In the genomic region with DNA sequence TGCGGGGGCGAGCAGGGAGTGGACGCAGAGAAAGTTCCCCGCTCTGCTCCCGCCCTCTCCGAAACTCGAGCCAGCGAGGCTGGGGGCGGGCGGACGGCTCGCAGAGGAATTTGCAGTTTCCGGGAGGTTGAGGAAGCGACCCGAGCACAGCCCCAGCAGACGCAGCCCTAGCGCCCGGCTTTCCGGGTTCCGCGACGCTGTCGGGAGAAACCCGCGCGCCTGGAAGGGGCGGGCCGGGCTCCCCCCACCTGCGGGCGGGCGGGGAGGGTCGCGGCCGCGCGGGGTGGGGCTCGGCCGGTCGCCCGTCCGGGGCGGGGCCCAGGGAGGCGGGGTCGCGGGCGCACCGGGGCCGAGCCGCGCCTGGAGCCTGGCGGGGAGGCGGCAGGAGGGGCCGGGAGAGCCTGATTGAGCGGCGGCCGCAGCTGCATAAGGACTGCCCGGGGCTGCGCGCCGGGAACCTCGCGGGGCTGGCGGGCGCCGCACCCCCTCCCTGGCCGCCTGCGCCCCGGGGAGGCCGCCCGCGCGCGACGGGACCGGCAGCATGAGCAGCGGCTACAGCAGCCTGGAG, we compare ENCODE assay signal across 8 cellular contexts. TPM values are rescaled to one million over a fixed set of nuclear protein-coding genes. Genes with fewer than 3 reads are reported as not detected.
DNase-seq lines count a peak whose midpoint lies in the region; ATAC-seq and TF ChIP-seq lines count a peak whose summit lies in the region.

RASSF3 (plus strand) TSS at position 404 of the 568 bp plus-strand sequence; CDS start at position 542, 138 bp downstream.

- in situ Hi-C loops in Caki2 (cut with HindIII; ENCODE audit: low pct_unique_long_range_greater_than_20kb, low sequenced_read_pairs): no loop called here

- DNase-seq in Caki2 (ENCODE audit: low read depth) (peak; percentile 78), HPDE6-E6E7 (ENCODE audit: extremely low spot score) (peak; percentile 45), SK-N-DZ (ENCODE audit: low spot score) (peak; percentile 67), globus pallidus (ENCODE audit: low spot score) (peak; percentile 38), osteocyte (ENCODE audit: extremely low spot score, unreplicated experiment) (peak; percentile 88), upper lobe of left lung (peak; percentile 84 to 95)
- DNase-seq in activated naive CD4-positive, alpha-beta T cell treated with Interleukin-2 at 50 U/mL for 16 hours: peak; percentile 71

- TF ChIP-seq EP300 in upper lobe of left lung (IDR thresholded peaks at IDR 0.05): no peak

- H3K4me1 Mint-ChIP-seq in osteocyte (ENCODE audit: unreplicated experiment): peaks cover 30% of the 10 kb centered on the region

- no peak for TF ChIP-seq CTCF in osteocyte (IDR thresholded peaks at IDR 0.05)
- no peak for TF ChIP-seq CTCF in upper lobe of left lung (IDR thresholded peaks at IDR 0.05)

- no peaks in the 10 kb centered on the region for H3K36me3 Mint-ChIP-seq in osteocyte (ENCODE audit: unreplicated experiment)

- H3K27me3 Mint-ChIP-seq in osteocyte (ENCODE audit: unreplicated experiment): no peaks in the 10 kb centered on the region

- H3K4me3 Mint-ChIP-seq in osteocyte (ENCODE audit: unreplicated experiment): peak within 1 kb of the TSS; percentile 85

- no peaks in the 10 kb centered on the region for H3K36me3 ChIP-seq in upper lobe of left lung

- TF ChIP-seq POLR2A in upper lobe of left lung (IDR thresholded peaks at IDR 0.05): peak in 2 of 4 donors; percentile 53 to 76

- ATAC-seq in GM19467 (IDR thresholded peaks at IDR 0.05; ENCODE audit: unreplicated experiment) (peak; percentile 49), upper lobe of left lung (ENCODE audit: low FRiP score in 2 of 2) (peak; percentile 84 to 87)

- H3K9me3 ChIP-seq in upper lobe of left lung: no peaks in the 10 kb centered on the region

- H3K27ac ChIP-seq in upper lobe of left lung: peak within 1 kb of the TSS; percentile 91 to 97 (median 94)

- peak within 1 kb of the TSS; percentile 94 to 99 (median 96) for H3K4me3 ChIP-seq in upper lobe of left lung

- no peaks in the 10 kb centered on the region for H3K9me3 Mint-ChIP-seq in osteocyte (ENCODE audit: unreplicated experiment)

- H3K27ac Mint-ChIP-seq in osteocyte (ENCODE audit: unreplicated experiment): peak within 1 kb of the TSS; percentile 92

- 0% methylated on average over 8 of the region's 76 CpGs; no CpG with 5 or more reads in 1 of the 2 donors for WGBS in upper lobe of left lung, 2 donors

- no peaks in the 10 kb centered on the region for H3K27me3 ChIP-seq in upper lobe of left lung

- H3K4me1 ChIP-seq in upper lobe of left lung: peaks cover 13 to 37% (median 21%) of the 10 kb centered on the region in 4 donors

RNA-seq across cellular contexts. Expression of gene RASSF3, which starts in this region (rescaled TPM):
- total RNA-seq in Caki2 (2014; rRNA removed; shearing (Covaris generic); ENCODE audit: low replicate concordance): 50.0 and 63.8 TPM in 2 replicates
- 6.0 and 8.5 TPM in 2 replicates for polyA plus RNA-seq in SK-N-DZ (2014; cell fraction: cytosol; rRNA removed)
- 4.2 and 6.1 TPM in 2 replicates for polyA plus RNA-seq in SK-N-DZ (2014; cell fraction: nucleus; rRNA removed)
- 27.0 and 29.0 TPM in 2 replicates for total RNA-seq in osteocyte
- total RNA-seq in upper lobe of left lung: 100 to 1,000 TPM in 1 of 6 donors, 10 to 100 TPM in 5; 25.0 to 104 (median 46.0) TPM

Comparison
In these comparisons a context has a peak if more than half of its experiments do, and no peak if none do; other contexts are left out.
1. Peak in every context shown above with its lines: DNase-seq, ATAC-seq, H3K4me3 ChIP-seq and H3K27ac ChIP-seq.
2. DNase-seq: peak in every context shown above with its lines; median percentile 90 in upper lobe of left lung; 88 in osteocyte; 78 in Caki2; 71 in activated naive CD4-positive, alpha-beta T cell treated with Interleukin-2 at 50 U/mL for 16 hours; 67 in SK-N-DZ; 45 in HPDE6-E6E7; 38 in globus pallidus.